13 cellular contexts compared by ENCODE assay signal in genomic region chr5:131364507-131365050, GRCh38.
DNase-seq lines count a peak whose midpoint lies in the region; ATAC-seq and TF ChIP-seq lines count a peak whose summit lies in the region.
"Had no signal": no experiment of that assay in that cellular context is flagged by ENCODE, and none has a peak within 500 bp of the region (broad histone marks: within the 10 kb centered on the region; RNA-seq: fewer than 3 reads in every experiment).

No MANE protein-coding gene starts in this region.

- H3K9me3 Mint-ChIP-seq in CD8-positive, alpha-beta T cell, result peaks cover 2% of the 10 kb centered on the region
- no peaks in the 10 kb centered on the region for H3K9me3 Mint-ChIP-seq in activated T-helper 17 cell treated with anti-CD3 and anti-CD28 coated beads, Interleukin-2, amount 50 U/mL, for 72 hours
- peaks cover 0 to 3% (median 0%) of the 10 kb centered on the region in 9 donors for H3K9me3 Mint-ChIP-seq in naive thymus-derived CD8-positive, alpha-beta T cell

- H3K4me3 ChIP-seq in CD8-positive, alpha-beta T cell (ENCODE audit: low read depth, low read length), result no peak overlapping the region
- no peak overlapping the region for H3K4me3 ChIP-seq in Jurkat, Clone E6-1 (ENCODE audit: low read length)
- H3K4me3 ChIP-seq: dorsolateral prefrontal cortex, tibial artery had no signal

- peak overlapping the region; percentile 11 for H3K27ac ChIP-seq in CD8-positive, alpha-beta T cell (ENCODE audit: low read depth, low read length)
- H3K27ac ChIP-seq: tibial artery, VCaP had no signal

- peaks cover 66% of the 10 kb centered on the region for H3K4me1 ChIP-seq in CD8-positive, alpha-beta T cell (ENCODE audit: insufficient read depth, low read length)
- H3K4me1 ChIP-seq: tibial artery had no signal

- CTCF ChIA-PET in CD8-positive, alpha-beta T cell (lab: Charles Lee), result interaction anchor here (0.6 kb wide), 1 partner anchor 65 kb away, joined by 3 read pairs; no protein-coding TSS in a partner anchor

- H3K4me1 Mint-ChIP-seq in CD8-positive, alpha-beta T cell (ENCODE audit: low read depth), result peaks cover 78% of the 10 kb centered on the region
- H3K4me1 Mint-ChIP-seq in activated T-helper 17 cell treated with anti-CD3 and anti-CD28 coated beads, Interleukin-2, amount 50 U/mL, for 72 hours, result peaks cover 44% of the 10 kb centered on the region
- peaks cover 39 to 78% (median 77%) of the 10 kb centered on the region in 4 donors for H3K4me1 Mint-ChIP-seq in naive thymus-derived CD8-positive, alpha-beta T cell

- TF ChIP-seq CTCF in CD8-positive, alpha-beta T cell (IDR thresholded peaks at IDR 0.05), result no peak

- H3K27me3 ChIP-seq in CD8-positive, alpha-beta T cell (ENCODE audit: insufficient read depth, low read length), result no peaks in the 10 kb centered on the region
- H3K27me3 ChIP-seq: dorsolateral prefrontal cortex, tibial artery had no signal

- no peaks in the 10 kb centered on the region for H3K9me3 ChIP-seq in CD8-positive, alpha-beta T cell (ENCODE audit: low read length)
- H3K9me3 ChIP-seq: tibial artery had no signal

- intact Hi-C loops in CD8-positive, alpha-beta T cell (cut with DNase I, micrococcal nuclease), result loop anchor here in 1 of 2 experiments (1.0 kb wide), 1 partner anchor 11 kb away; no protein-coding TSS in a partner anchor

- DNase-seq in CD8-positive, alpha-beta T cell, result no peak
- DNase-seq in Jurkat, Clone E6-1 (ENCODE audit: low read depth, low spot score), result peak; percentile 94
- DNase-seq in naive thymus-derived CD8-positive, alpha-beta T cell, result peak in 2 of 10 donors; percentile 52 to 59
- no peak for DNase-seq in iPS-NIHi7 (ENCODE audit: extremely low spot score)
- no peak for DNase-seq in NCI-H345 treated with DMSO at 0.1 percent for 48 hours (lab: John Stamatoyannopoulos, UW; ENCODE audit: unreplicated experiment)
- DNase-seq: dorsolateral prefrontal cortex, left cardiac atrium, NCI-H1105, NCI-H2171 treated with DMSO at 0.1 percent for 48 hours, tibial artery had no signal

- peaks cover 71% of the 10 kb centered on the region for H3K36me3 Mint-ChIP-seq in CD8-positive, alpha-beta T cell
- H3K36me3 Mint-ChIP-seq in activated T-helper 17 cell treated with anti-CD3 and anti-CD28 coated beads, Interleukin-2, amount 50 U/mL, for 72 hours (ENCODE audit: low read depth), result peaks cover 94% of the 10 kb centered on the region
- H3K36me3 Mint-ChIP-seq in naive thymus-derived CD8-positive, alpha-beta T cell, result peaks cover 8 to 78% (median 21%) of the 10 kb centered on the region in 3 donors

- no peaks in the 10 kb centered on the region for H3K27me3 Mint-ChIP-seq in CD8-positive, alpha-beta T cell (ENCODE audit: low read depth)
- H3K27me3 Mint-ChIP-seq in activated T-helper 17 cell treated with anti-CD3 and anti-CD28 coated beads, Interleukin-2, amount 50 U/mL, for 72 hours, result no peaks in the 10 kb centered on the region
- H3K27me3 Mint-ChIP-seq in naive thymus-derived CD8-positive, alpha-beta T cell, result no peaks in the 10 kb centered on the region

- POLR2A ChIA-PET in CD8-positive, alpha-beta T cell (lab: Charles Lee), result interaction anchor here (0.7 to 1.7 kb wide), 4 partner anchors 9 to 15 kb away, joined by 3 to 7 read pairs (median 4); no protein-coding TSS in a partner anchor
- POLR2A ChIA-PET in naive thymus-derived CD8-positive, alpha-beta T cell (lab: Charles Lee), result interaction anchor here (0.7 to 2.0 kb wide), 6 partner anchors 9 to 185 kb away, joined by 3 to 9 read pairs (median 5); partner anchors contain the start of gene CDC42SE2

- peaks cover 16% of the 10 kb centered on the region for H3K36me3 ChIP-seq in CD8-positive, alpha-beta T cell (ENCODE audit: insufficient read depth, low read length)

- H3K27ac Mint-ChIP-seq in CD8-positive, alpha-beta T cell, result peak overlapping the region; percentile 92
- H3K27ac Mint-ChIP-seq in activated T-helper 17 cell treated with anti-CD3 and anti-CD28 coated beads, Interleukin-2, amount 50 U/mL, for 72 hours, result peak overlapping the region; percentile 65
- peak overlapping the region; percentile 83 to 100 (median 91) for H3K27ac Mint-ChIP-seq in naive thymus-derived CD8-positive, alpha-beta T cell

- peak; percentile 51 for ATAC-seq in CD8-positive, alpha-beta T cell
- ATAC-seq in activated T-helper 17 cell treated with anti-CD3 and anti-CD28 coated beads, Interleukin-2, amount 50 U/mL, for 72 hours (replicated peaks), result peak; percentile 61
- peak; percentile 64 to 85 for ATAC-seq in naive thymus-derived CD8-positive, alpha-beta T cell
- no peak for ATAC-seq in GM18907 (IDR thresholded peaks at IDR 0.05; ENCODE audit: unreplicated experiment)
- ATAC-seq: left cardiac atrium had no signal

- H3K4me3 Mint-ChIP-seq in CD8-positive, alpha-beta T cell, result peak overlapping the region; percentile 42
- peak overlapping the region; percentile 43 for H3K4me3 Mint-ChIP-seq in activated T-helper 17 cell treated with anti-CD3 and anti-CD28 coated beads, Interleukin-2, amount 50 U/mL, for 72 hours
- peak overlapping the region in 9 of 10 donors; percentile 40 to 72 (median 56) for H3K4me3 Mint-ChIP-seq in naive thymus-derived CD8-positive, alpha-beta T cell
